In genomic region chr10:117131390-117132327, GRCh38 we compare ENCODE assay signal across 14 cellular contexts. TPM values are rescaled to one million over a fixed set of nuclear protein-coding genes. Genes with fewer than 3 reads are reported as not detected.
A peak's percentile ranks its signal among the peaks of the same experiment; 100 is the strongest.
DNase-seq lines count a peak whose midpoint lies in the region; ATAC-seq and TF ChIP-seq lines count a peak whose summit lies in the region.
"Had no signal": no experiment of that assay in that cellular context is flagged by ENCODE, and none has a peak within 500 bp of the region (broad histone marks: within the 10 kb centered on the region; RNA-seq: fewer than 3 reads in every experiment).

No MANE protein-coding gene starts in this region.

- TF ChIP-seq CTCF in spleen (IDR thresholded peaks at IDR 0.05 in 8 of 11, conservative IDR thresholded peaks at IDR 0.05 in 3 of 11) = no peak

- H3K27ac Mint-ChIP-seq in activated CD8-positive, alpha-beta T cell treated with anti-CD3 and anti-CD28 coated beads, Interleukin-2, amount 10 ng/mL, durations not matched to agents 7 days and 5 days = no peak overlapping the region

- H3K27me3 ChIP-seq in spleen (replicated peaks in 1 of 7) = peaks cover 5 to 100% (median 90%) of the 10 kb centered on the region in 7 donors

- peak overlapping the region; percentile 29; the same call in 1 of the 2 replicates for H3K4me3 ChIP-seq in iPS-18c (ENCODE audit: insufficient read depth, low read depth, low read length)
- peak overlapping the region in 5 of 8 donors; percentile 2 to 46 (median 10) for H3K4me3 ChIP-seq in spleen

- H3K9me3 Mint-ChIP-seq in activated CD8-positive, alpha-beta T cell treated with anti-CD3 and anti-CD28 coated beads, Interleukin-2, amount 10 ng/mL, durations not matched to agents 7 days and 5 days (ENCODE audit: insufficient read depth) = no peaks in the 10 kb centered on the region

- H3K36me3 ChIP-seq in spleen = no peaks in the 10 kb centered on the region

- intact Hi-C loops in spleen (cut with DNase I; ENCODE audit: low total_unique reads) = no loop called here

- CTCF ChIA-PET in activated CD8-positive, alpha-beta T cell treated with anti-CD3 and anti-CD28 coated beads, Interleukin-2, amount 10 ng/mL, durations not matched to agents 7 days and 5 days (lab: Charles Lee) = interaction anchor here (1.0 to 2.7 kb wide), 2 partner anchors 43 to 335 kb away, joined by 3 to 11 read pairs; no protein-coding TSS in a partner anchor

- peak overlapping the region; percentile 10 for H3K4me3 Mint-ChIP-seq in activated CD8-positive, alpha-beta T cell treated with anti-CD3 and anti-CD28 coated beads, Interleukin-2, amount 10 ng/mL, durations not matched to agents 7 days and 5 days

- H3K27me3 Mint-ChIP-seq in activated CD8-positive, alpha-beta T cell treated with anti-CD3 and anti-CD28 coated beads, Interleukin-2, amount 10 ng/mL, durations not matched to agents 7 days and 5 days (ENCODE audit: low read depth) = peaks cover 68% of the 10 kb centered on the region

- ATAC-seq in activated CD8-positive, alpha-beta T cell treated with anti-CD3 and anti-CD28 coated beads, Interleukin-2, amount 10 ng/mL, durations not matched to agents 7 days and 5 days = no peak
- ATAC-seq in HG03469 (IDR thresholded peaks at IDR 0.05; ENCODE audit: unreplicated experiment) (no peak), HG02763 (IDR thresholded peaks at IDR 0.05; ENCODE audit: unreplicated experiment) (no peak)

- WGBS in spleen, 5 donors = 3 to 10% (median 5%) methylated on average over 44 to 47 of the region's 47 CpGs

- no peak overlapping the region for H3K27ac ChIP-seq in spleen
- H3K27ac ChIP-seq: epithelial cell of prostate had no signal

- no peak for TF ChIP-seq POLR2A in spleen (IDR thresholded peaks at IDR 0.05)

- POLR2A ChIA-PET in activated CD8-positive, alpha-beta T cell treated with anti-CD3 and anti-CD28 coated beads, Interleukin-2, amount 10 ng/mL, durations not matched to agents 7 days and 5 days (lab: Charles Lee) = no interaction called here

- peaks cover 3 to 44% (median 40%) of the 10 kb centered on the region in 6 donors for H3K4me1 ChIP-seq in spleen

- peaks cover 13% of the 10 kb centered on the region for H3K4me1 Mint-ChIP-seq in activated CD8-positive, alpha-beta T cell treated with anti-CD3 and anti-CD28 coated beads, Interleukin-2, amount 10 ng/mL, durations not matched to agents 7 days and 5 days (ENCODE audit: low read depth)

- no peaks in the 10 kb centered on the region for H3K9me3 ChIP-seq in iPS-18c (ENCODE audit: control insufficient read depth, insufficient read depth, low read length)
- H3K9me3 ChIP-seq in spleen = no peaks in the 10 kb centered on the region

- peak; percentile 46 for DNase-seq in activated CD4-positive, alpha-beta T cell treated with anti-CD3 and anti-CD28 coated beads for 48 hours
- DNase-seq in activated CD4-positive, alpha-beta T cell treated with anti-CD3 and anti-CD28 coated beads, Interleukin-2, amount 50 U/mL, for 48 hours = no peak
- no peak for DNase-seq in activated CD8-positive, alpha-beta T cell treated with anti-CD3 and anti-CD28 coated beads, Interleukin-2, amount 10 ng/mL, durations not matched to agents 7 days and 5 days
- DNase-seq in spleen (no peak), NCI-H82 treated with DMSO at 0.1 percent for 48 hours (lab: John Stamatoyannopoulos, UW; ENCODE audit: unreplicated experiment) (no peak)
- DNase-seq: ACHN; activated effector memory CD4-positive, alpha-beta T cell treated with Interleukin-2 at 50 U/mL for 16 hours; NCI-H2029; SIG-M5 had no signal

- H3K36me3 Mint-ChIP-seq in activated CD8-positive, alpha-beta T cell treated with anti-CD3 and anti-CD28 coated beads, Interleukin-2, amount 10 ng/mL, durations not matched to agents 7 days and 5 days (ENCODE audit: low read depth) = peaks cover 4% of the 10 kb centered on the region

RNA-seq across cellular contexts. Expression of gene VAX1, which starts 6.4 kb away (rescaled TPM):
- total RNA-seq in activated CD8-positive, alpha-beta T cell treated with anti-CD3 and anti-CD28 coated beads, Interleukin-2, amount 10 ng/mL, durations not matched to agents 7 days and 5 days = not detected
- total RNA-seq in spleen = not detected
- polyA plus RNA-seq in spleen = not detected
- total RNA-seq: myocyte had no signal
